Comparison of ENCODE assay signal across 16 cellular contexts in the genomic region with DNA sequence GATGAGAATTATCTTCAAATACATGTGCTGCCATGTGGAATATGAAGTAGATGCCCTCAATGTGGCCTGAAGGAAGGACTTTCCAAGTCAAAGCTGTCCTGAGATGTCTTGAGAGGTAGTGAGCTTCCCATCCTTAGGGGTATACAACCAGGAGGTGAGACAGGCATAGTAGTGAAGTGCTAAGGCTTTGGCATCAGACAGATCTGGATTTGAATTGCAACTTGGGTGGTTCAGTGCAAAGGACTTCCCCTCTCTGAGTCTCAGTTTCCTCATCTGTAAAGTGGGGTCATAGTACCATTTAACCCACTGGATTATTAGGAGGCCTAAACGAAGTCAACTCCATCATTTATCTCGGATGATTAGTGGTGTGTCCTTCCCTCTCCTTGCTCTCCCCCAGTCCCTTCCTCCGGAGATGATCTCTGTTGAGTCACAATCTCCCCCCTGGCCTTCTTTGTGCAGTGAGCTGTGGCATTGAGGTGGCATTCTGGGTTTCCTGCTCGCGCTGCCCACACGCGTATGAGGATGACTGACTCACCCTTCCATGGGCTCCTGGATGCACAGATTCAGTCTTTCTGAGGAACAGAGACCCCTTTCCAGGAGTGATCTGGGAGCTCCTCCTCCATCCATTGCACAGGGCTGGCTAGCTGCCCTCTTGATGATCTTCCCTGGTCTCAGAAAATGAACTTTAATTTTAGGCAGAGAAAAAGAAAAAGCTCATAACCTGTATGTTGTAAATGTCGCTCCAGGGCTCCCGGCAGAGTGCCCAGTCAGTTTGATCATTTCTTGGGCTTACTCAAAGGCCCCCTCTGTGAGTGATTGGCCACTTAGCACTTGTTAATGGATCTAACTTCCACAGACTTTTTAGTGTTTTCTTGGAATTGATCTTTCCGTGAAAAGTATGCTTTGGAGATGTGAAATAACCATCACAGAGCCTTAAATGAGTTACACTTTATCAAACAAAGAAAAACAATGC.
A peak's percentile ranks its signal among the peaks of the same experiment; 100 is the strongest.
DNase-seq lines count a peak whose midpoint lies in the region; ATAC-seq, FAIRE-seq and TF ChIP-seq lines count a peak whose summit lies in the region.
"Had no signal": no experiment of that assay in that cellular context is flagged by ENCODE, and none has a peak within 500 bp of the region (broad histone marks: within the 10 kb centered on the region; RNA-seq: fewer than 3 reads in every experiment).

No MANE protein-coding gene starts in this region.

- TF ChIP-seq CTCF in H1 (IDR thresholded peaks at IDR 0.05; ENCODE audit: control extremely low read depth in 1 of 3, insufficient read depth in 1 of 3, low read depth in 1 of 3, low read length in 3 of 3) (no peak), neural progenitor cell (IDR thresholded peaks at IDR 0.05) (no peak), endothelial cell (IDR thresholded peaks at IDR 0.05; ENCODE audit: unreplicated experiment) (no peak)

- TF ChIP-seq EP300 in H1 (IDR thresholded peaks at IDR 0.05; ENCODE audit: borderline replicate concordance in 1 of 2, low read depth in 2 of 2, low read length in 2 of 2): no peak

- WGBS in GM23248 (ENCODE audit: low coverage in 1 of 2, low lambda C conversion rate in 2 of 2, missing lambda C conversion rate in 2 of 2), 2 experiments: 41 to 44% methylated on average over 10 of the region's 10 CpGs
- WGBS in H1 (ENCODE audit: extremely low coverage in 1 of 2, insufficient coverage in 1 of 2, insufficient read length in 1 of 2, insufficient replicate concordance in 2 of 2, low coverage in 1 of 2, low lambda C conversion rate in 2 of 2, missing lambda C conversion rate in 1 of 2), 2 experiments: 90% methylated on average over 10 of the region's 10 CpGs; no CpG with 5 or more reads in 1 of the 2 experiments

- H2BK5ac ChIP-seq in H1 (ENCODE audit: low read depth, low read length): no peak overlapping the region

- no peak overlapping the region for H2AK5ac ChIP-seq in H1 (ENCODE audit: low read depth, low read length)

- POLR2A ChIA-PET in H1 (lab: Charles Lee; ENCODE audit: partially characterized antibody): no interaction called here

- no peak overlapping the region for H4K8ac ChIP-seq in H1 (ENCODE audit: extremely low read depth, insufficient read depth, low read length)

- H3K4me3 Mint-ChIP-seq in neural progenitor cell: no peak overlapping the region
- H3K4me3 Mint-ChIP-seq in endothelial cell (ENCODE audit: unreplicated experiment): no peak overlapping the region
- H3K4me3 Mint-ChIP-seq: activated CD4-positive, alpha-beta T cell treated with anti-CD3 and anti-CD28 coated beads for 36 hours had no signal

- H3K23me2 ChIP-seq in H1 (ENCODE audit: low read depth, low read length): no peaks in the 10 kb centered on the region

- DNase-seq in GM23248 (peak; percentile 65), RCC 7860 (ENCODE audit: low spot score) (peak; percentile 91), H1 (ENCODE audit: low read depth in 1 of 2, low spot score in 2 of 2) (no peak), neural progenitor cell (ENCODE audit: low spot score) (no peak), DMS53 (lab: John Stamatoyannopoulos, UW) (no peak), NCI-H526 (lab: John Stamatoyannopoulos, UW) (no peak), endothelial cell (ENCODE audit: low spot score) (no peak)
- DNase-seq: activated CD4-positive, alpha-beta T cell treated with anti-CD3 and anti-CD28 coated beads for 36 hours; activated naive CD4-positive, alpha-beta T cell treated with anti-CD3 and anti-CD28 coated beads, Interleukin-2, amount 50 U/mL, for 16 hours; C1 segment of cervical spinal cord; KG1; left ventricle myocardium inferior; SIG-M5; T-helper 9 cell had no signal

- TF ChIP-seq POLR2A in H1 (IDR thresholded peaks at IDR 0.05; ENCODE audit: control extremely low read depth in 1 of 2, low read depth in 2 of 2, low read length in 2 of 2): no peak

- H3K27ac Mint-ChIP-seq in neural progenitor cell (no peak overlapping the region), endothelial cell (ENCODE audit: unreplicated experiment) (no peak overlapping the region)
- H3K27ac Mint-ChIP-seq: activated CD4-positive, alpha-beta T cell treated with anti-CD3 and anti-CD28 coated beads for 36 hours had no signal

- no peak overlapping the region for H4K91ac ChIP-seq in H1 (replicated peaks; ENCODE audit: insufficient read length, low read length)

- H3F3A ChIP-seq in GM23248 (ENCODE audit: insufficient read depth) (no peaks in the 10 kb centered on the region), neural progenitor cell (ENCODE audit: low read depth) (no peaks in the 10 kb centered on the region)

- H4K5ac ChIP-seq in H1 (ENCODE audit: insufficient read length, low read depth, low read length): no peak overlapping the region

- H3K79me2 ChIP-seq in GM23248 (ENCODE audit: insufficient read depth): no peaks in the 10 kb centered on the region
- no peaks in the 10 kb centered on the region for H3K79me2 ChIP-seq in H1 (ENCODE audit: control insufficient read depth in 1 of 2, insufficient read depth in 2 of 2, low read length in 2 of 2)
- H3K79me2 ChIP-seq in neural progenitor cell (ENCODE audit: low read depth): no peaks in the 10 kb centered on the region

- in situ Hi-C loops in GM23248 (cut with MboI): no loop called here

- no peak overlapping the region for H2BK20ac ChIP-seq in H1 (ENCODE audit: low read length)

- no peaks in the 10 kb centered on the region for H3K79me1 ChIP-seq in H1 (ENCODE audit: low read depth, low read length)

- H3K4me1 Mint-ChIP-seq in neural progenitor cell: peaks cover 8% of the 10 kb centered on the region
- peaks cover 6% of the 10 kb centered on the region for H3K4me1 Mint-ChIP-seq in endothelial cell (ENCODE audit: unreplicated experiment)
- H3K4me1 Mint-ChIP-seq: activated CD4-positive, alpha-beta T cell treated with anti-CD3 and anti-CD28 coated beads for 36 hours had no signal

- peak; percentile 94 for FAIRE-seq in RCC 7860 (lab: Jason Lieb, UNC)
- FAIRE-seq in H1 (lab: Jason Lieb, UNC): no peak
- FAIRE-seq: GM19239 had no signal

- H3K4ac ChIP-seq in H1 (replicated peaks; ENCODE audit: insufficient read length, low read depth, low read length): no peak overlapping the region

- H3K4me2 ChIP-seq in GM23248 (ENCODE audit: unreplicated experiment) (no peak overlapping the region), H1 (ENCODE audit: insufficient read depth in 1 of 2, low read depth in 2 of 2, low read length in 2 of 2) (no peak overlapping the region), neural progenitor cell (no peak overlapping the region)

- ATAC-seq in HG03039 (IDR thresholded peaks at IDR 0.05; ENCODE audit: unreplicated experiment): no peak
- ATAC-seq: activated CD4-positive, alpha-beta T cell treated with anti-CD3 and anti-CD28 coated beads for 36 hours had no signal

- H3K4me3 ChIP-seq in GM23248 (no peak overlapping the region), H1 (ENCODE audit: extremely low read depth in 1 of 4, insufficient read depth in 2 of 4, low read depth in 3 of 4, low read length in 4 of 4) (no peak overlapping the region), neural progenitor cell (no peak overlapping the region)
- H3K4me3 ChIP-seq: left ventricle myocardium inferior had no signal

- H3K27me3 ChIP-seq in GM23248 (replicated peaks; ENCODE audit: insufficient read depth): no peaks in the 10 kb centered on the region
- H3K27me3 ChIP-seq in H1 (replicated peaks in 1 of 4; ENCODE audit: control insufficient read depth in 3 of 4, extremely low read depth in 1 of 4, insufficient read depth in 3 of 4, low read length in 3 of 4): no peaks in the 10 kb centered on the region
- H3K27me3 ChIP-seq in neural progenitor cell: no peaks in the 10 kb centered on the region

- H3K9me3 ChIP-seq in GM23248 (ENCODE audit: low read depth): no peaks in the 10 kb centered on the region
- H3K9me3 ChIP-seq in H1 (ENCODE audit: insufficient read depth in 2 of 2, low read depth in 1 of 2, low read length in 1 of 2): no peaks in the 10 kb centered on the region
- no peaks in the 10 kb centered on the region for H3K9me3 ChIP-seq in neural progenitor cell (ENCODE audit: low read depth)
- H3K9me3 ChIP-seq: left ventricle myocardium inferior had no signal

- H3K27me3 Mint-ChIP-seq in neural progenitor cell (ENCODE audit: insufficient read depth, low read depth) (peaks cover 6% of the 10 kb centered on the region), endothelial cell (ENCODE audit: unreplicated experiment) (peaks cover 6% of the 10 kb centered on the region)

- H4K20me1 ChIP-seq in GM23248 (ENCODE audit: insufficient read depth): no peaks in the 10 kb centered on the region
- no peaks in the 10 kb centered on the region for H4K20me1 ChIP-seq in H1 (replicated peaks in 1 of 2; ENCODE audit: control insufficient read depth in 1 of 2, insufficient read depth in 2 of 2, low read length in 2 of 2)
- no peaks in the 10 kb centered on the region for H4K20me1 ChIP-seq in neural progenitor cell (ENCODE audit: low read depth)

- no peak overlapping the region for H3K14ac ChIP-seq in H1 (ENCODE audit: insufficient read length)

- H3K4me1 ChIP-seq in GM23248 (ENCODE audit: insufficient read depth) (no peaks in the 10 kb centered on the region; the same call in 1 of the 2 replicates), H1 (replicated peaks in 1 of 4; ENCODE audit: control insufficient read depth in 3 of 4, insufficient read depth in 4 of 4, low read length in 3 of 4) (no peaks in the 10 kb centered on the region; a peak in 1 of 7 replicates), neural progenitor cell (no peaks in the 10 kb centered on the region)
- H3K4me1 ChIP-seq: left ventricle myocardium inferior had no signal

- H3K27ac ChIP-seq in GM23248: no peak overlapping the region
- no peak overlapping the region for H3K27ac ChIP-seq in H1 (ENCODE audit: low read depth, low read length)
- H3K27ac ChIP-seq in neural progenitor cell: no peak overlapping the region
- H3K27ac ChIP-seq: left ventricle myocardium inferior had no signal

- no peak for TF ChIP-seq RAD21 in H1 (IDR thresholded peaks at IDR 0.05 in 1 of 2, conservative IDR thresholded peaks at IDR 0.05 in 1 of 2; ENCODE audit: low read depth in 2 of 2, low read length in 2 of 2)

- no peak overlapping the region for H3K23ac ChIP-seq in H1 (ENCODE audit: insufficient read length)

- no peak overlapping the region for H3K56ac ChIP-seq in H1 (replicated peaks; ENCODE audit: insufficient read length, low read depth, low read length)

- no peak overlapping the region for H3K18ac ChIP-seq in H1 (ENCODE audit: extremely low read depth, low read length)

- no peak overlapping the region for H3K9ac ChIP-seq in GM23248
- H3K9ac ChIP-seq in H1 (replicated peaks in 1 of 4; ENCODE audit: extremely low read depth in 1 of 4, low read depth in 3 of 4, low read length in 3 of 4): no peak overlapping the region
- H3K9ac ChIP-seq in neural progenitor cell: no peak overlapping the region

- CTCF ChIA-PET in H1 (lab: Charles Lee; ENCODE audit: partially characterized antibody): interaction anchor here (0.8 to 1.1 kb wide), 2 partner anchors 113 to 260 kb away, joined by 3 to 4 read pairs; no protein-coding TSS in a partner anchor

- no peak overlapping the region for H2BK120ac ChIP-seq in H1 (replicated peaks; ENCODE audit: low read depth, low read length)

- no peaks in the 10 kb centered on the region for H3K36me3 Mint-ChIP-seq in neural progenitor cell
- H3K36me3 Mint-ChIP-seq in endothelial cell (ENCODE audit: low read depth, unreplicated experiment): no peaks in the 10 kb centered on the region

- H2AFZ ChIP-seq in GM23248: 0 out of 2 replicates have a peak overlapping the region, but pooled peaks have one; percentile 14
- no peak overlapping the region for H2AFZ ChIP-seq in H1 (ENCODE audit: low read length)
- H2AFZ ChIP-seq in neural progenitor cell (replicated peaks): peak overlapping the region; percentile 34

- H3K9me3 Mint-ChIP-seq in neural progenitor cell: no peaks in the 10 kb centered on the region
- no peaks in the 10 kb centered on the region for H3K9me3 Mint-ChIP-seq in endothelial cell (ENCODE audit: unreplicated experiment)

- no peak overlapping the region for H2BK12ac ChIP-seq in H1 (ENCODE audit: low read depth, low read length)

- no peaks in the 10 kb centered on the region for H3K9me2 ChIP-seq in GM23248 (ENCODE audit: insufficient read depth)

- H3K36me3 ChIP-seq in GM23248 (ENCODE audit: low read depth) (no peaks in the 10 kb centered on the region), H1 (ENCODE audit: control insufficient read depth in 2 of 4, insufficient read depth in 4 of 4, low read length in 3 of 4) (no peaks in the 10 kb centered on the region), neural progenitor cell (no peaks in the 10 kb centered on the region)
- H3K36me3 ChIP-seq: left ventricle myocardium inferior had no signal

- H2BK15ac ChIP-seq in H1 (ENCODE audit: low read length): no peak overlapping the region

Comparison
In these comparisons a context has a peak if more than half of its experiments do, and no peak if none do; other contexts are left out.
1. DNase-seq: peak in GM23248 (single experiment) and RCC 7860 (single experiment); none in H1 (0 of 2), neural progenitor cell (single experiment), DMS53 (single experiment), NCI-H526 (0 of 2) and endothelial cell (single experiment).